In the genomic region with DNA sequence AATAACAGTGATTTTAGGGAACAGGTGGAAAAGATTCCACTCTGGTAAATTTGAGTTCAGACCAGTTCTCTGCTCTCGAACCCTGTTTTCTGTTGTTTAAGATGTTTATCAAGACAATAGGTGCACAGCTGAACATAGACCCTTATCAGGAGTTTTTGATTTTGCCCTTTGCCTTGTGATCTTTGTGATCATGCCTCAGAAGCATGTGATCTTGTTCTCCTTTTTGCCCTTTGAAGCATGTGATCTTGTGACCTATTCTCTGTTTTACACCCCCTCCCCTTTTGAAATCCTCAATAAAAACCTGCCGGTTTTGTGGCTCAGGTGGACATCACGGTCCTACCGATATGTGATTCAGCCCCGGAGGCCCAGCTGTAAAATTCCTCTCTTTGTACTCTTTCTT, we compare ENCODE assay signal across 7 cellular contexts. TPM values are rescaled to one million over a fixed set of nuclear protein-coding genes. Genes with fewer than 3 reads are reported as not detected.
DNase-seq lines count a peak whose midpoint lies in the region; FAIRE-seq and TF ChIP-seq lines count a peak whose summit lies in the region.
"Not testable (repeated sequence)": the region's sequence is repeated elsewhere in the genome, so short reads cannot be mapped to it uniquely, and the experiment has no call there.

No MANE protein-coding gene starts in this region.

- H3K4me3 ChIP-seq in Caco-2 (ENCODE audit: low read depth, low read length); astrocyte (ENCODE audit: insufficient read depth, low read depth, low read length); liver (ENCODE audit: low read depth in 1 of 3, low read length in 3 of 3); mesendoderm (ENCODE audit: low read length): not testable (repeated sequence)
- H3K4me3 ChIP-seq in epithelial cell of proximal tubule (ENCODE audit: low read depth, low read length) (peak overlapping the region; percentile 51), sigmoid colon (peak overlapping the region in 2 of 4 donors; percentile 17 to 37)

- not testable (repeated sequence) for H2AK5ac ChIP-seq in mesendoderm (ENCODE audit: low read length)

- not testable (repeated sequence) for H3K9ac ChIP-seq in astrocyte (ENCODE audit: low read length); mesendoderm (ENCODE audit: low read length)
- H3K9ac ChIP-seq in liver (ENCODE audit: low read depth in 1 of 2, low read length in 2 of 2) = peak overlapping the region in 1 of 2 donors; percentile 77

- H2BK15ac ChIP-seq in mesendoderm (replicated peaks; ENCODE audit: low read depth) = not testable (repeated sequence)

- H3K36me3 Mint-ChIP-seq in Caco-2 (ENCODE audit: insufficient read depth, unreplicated experiment) = peaks cover 11% of the 10 kb centered on the region
- H3K36me3 Mint-ChIP-seq in astrocyte (ENCODE audit: low read depth, unreplicated experiment) = not testable (repeated sequence)

- H2BK120ac ChIP-seq in mesendoderm (ENCODE audit: low read depth, low read length) = peak overlapping the region; percentile 83

- not testable (repeated sequence) for H3K36me3 ChIP-seq in Caco-2 (ENCODE audit: control insufficient read depth, insufficient read depth, low read length); astrocyte (ENCODE audit: insufficient read depth, low read length); liver (ENCODE audit: control insufficient read depth in 4 of 4, insufficient read depth in 3 of 4, low read depth in 1 of 4, low read length in 3 of 4); mesendoderm (ENCODE audit: control insufficient read depth, insufficient read depth, low read length); sigmoid colon

- H4K5ac ChIP-seq in mesendoderm (ENCODE audit: low read length) = not testable (repeated sequence)

- not testable (repeated sequence) for H3K4me2 ChIP-seq in astrocyte (ENCODE audit: low read length); mesendoderm (ENCODE audit: low read length)

- CTCF ChIA-PET in Caco-2 (lab: Charles Lee) = not testable (repeated sequence)

- not testable (repeated sequence) for H4K8ac ChIP-seq in mesendoderm (ENCODE audit: low read depth, low read length)

- peaks cover 23% of the 10 kb centered on the region for H3K4me1 ChIP-seq in Caco-2
- H3K4me1 ChIP-seq in astrocyte (ENCODE audit: insufficient read depth, low read length); mesendoderm (ENCODE audit: control insufficient read depth, low read depth, low read length); sigmoid colon: not testable (repeated sequence)
- peaks cover 0 to 13% (median 3%) of the 10 kb centered on the region in 4 donors for H3K4me1 ChIP-seq in liver (ENCODE audit: control insufficient read depth in 4 of 4, insufficient read depth in 4 of 4, low read length in 3 of 4)

- not testable (repeated sequence) for H3K27ac ChIP-seq in astrocyte (ENCODE audit: low read depth, low read length); mesendoderm (ENCODE audit: low read depth, low read length)
- H3K27ac ChIP-seq in liver (ENCODE audit: low read depth in 1 of 2, low read length in 2 of 2) (peak overlapping the region; percentile 80 to 82), sigmoid colon (peak overlapping the region in 3 of 4 donors; percentile 39 to 71 (median 59))

- not testable (repeated sequence) for H3K18ac ChIP-seq in mesendoderm (ENCODE audit: low read length)

- peak overlapping the region; percentile 45 for H3K27ac Mint-ChIP-seq in Caco-2 (ENCODE audit: unreplicated experiment)
- peak overlapping the region; percentile 60 for H3K27ac Mint-ChIP-seq in astrocyte (ENCODE audit: unreplicated experiment)

- not testable (repeated sequence) for H2AFZ ChIP-seq in astrocyte (ENCODE audit: low read depth, low read length)

- not testable (repeated sequence) for H3K4ac ChIP-seq in mesendoderm (ENCODE audit: low read depth, low read length)

- peaks cover 35% of the 10 kb centered on the region for H3K9me3 Mint-ChIP-seq in Caco-2 (ENCODE audit: unreplicated experiment)
- H3K9me3 Mint-ChIP-seq in astrocyte (ENCODE audit: unreplicated experiment) = not testable (repeated sequence)

- not testable (repeated sequence) for FAIRE-seq in astrocyte (lab: Jason Lieb, UNC)

- not testable (repeated sequence) for H3K79me1 ChIP-seq in mesendoderm (ENCODE audit: low read length)

- H3K79me2 ChIP-seq in astrocyte (ENCODE audit: insufficient read depth, low read length); mesendoderm (ENCODE audit: control insufficient read depth, insufficient read depth, low read length): not testable (repeated sequence)

- peaks cover 10% of the 10 kb centered on the region for H3K9me3 ChIP-seq in Caco-2
- H3K9me3 ChIP-seq in astrocyte (ENCODE audit: insufficient read depth, low read depth, low read length); liver (ENCODE audit: control insufficient read depth in 4 of 4, low read length in 3 of 4); sigmoid colon: not testable (repeated sequence)

- not testable (repeated sequence) for TF ChIP-seq EP300 in sigmoid colon (IDR thresholded peaks at IDR 0.05)

- POLR2A ChIA-PET in Caco-2 (lab: Charles Lee) = not testable (repeated sequence)

- not testable (repeated sequence) for H3K27me3 ChIP-seq in Caco-2 (replicated peaks; ENCODE audit: control insufficient read depth, insufficient read depth, low read length); astrocyte (ENCODE audit: insufficient read depth, low read length); liver (ENCODE audit: control insufficient read depth in 4 of 4, insufficient read depth in 4 of 4, low read length in 3 of 4); mesendoderm (ENCODE audit: insufficient read depth, low read length, poor library complexity); sigmoid colon

- not testable (repeated sequence) for TF ChIP-seq RAD21 in liver (IDR thresholded peaks at IDR 0.05)

- intact Hi-C loops in Caco-2 (cut with micrococcal nuclease; ENCODE audit: unreplicated experiment) (loop anchor here (1.0 to 5.0 kb wide), 5 partner anchors 13 to 216 kb away; no protein-coding TSS in a partner anchor), sigmoid colon (cut with DNase I) (loop anchor here (1.0 to 5.0 kb wide), 2 partner anchors 135 to 215 kb away; no protein-coding TSS in a partner anchor)

- H3K56ac ChIP-seq in mesendoderm (ENCODE audit: low read length) = not testable (repeated sequence)

- TF ChIP-seq CTCF in Caco-2 (IDR thresholded peaks at IDR 0.05; ENCODE audit: insufficient read depth in 1 of 2, low read depth in 1 of 2, low read length in 1 of 2, severe bottlenecking in 1 of 2, unreplicated experiment in 1 of 2); astrocyte (IDR thresholded peaks at IDR 0.05; ENCODE audit: insufficient read depth, low read depth, low read length); epithelial cell of proximal tubule (conservative IDR thresholded peaks at IDR 0.05; ENCODE audit: low read depth, low read length); liver (IDR thresholded peaks at IDR 0.05; ENCODE audit: low read depth, low read length, missing input control); sigmoid colon (IDR thresholded peaks at IDR 0.05): not testable (repeated sequence)

- BruUV-seq in Caco-2 (replicated peaks; lab: Mats Ljungman, UMichigan) = not testable (repeated sequence)

- H3K4me1 Mint-ChIP-seq in Caco-2 (ENCODE audit: low read depth, unreplicated experiment) = peaks cover 12% of the 10 kb centered on the region
- not testable (repeated sequence) for H3K4me1 Mint-ChIP-seq in astrocyte (ENCODE audit: low read depth, unreplicated experiment)

- not testable (repeated sequence) for H3K23ac ChIP-seq in mesendoderm (ENCODE audit: low read length)

- WGBS in liver = 55% methylated on average over 5 of the region's 5 CpGs
- no CpG with 5 or more reads among the region's 5 CpGs for WGBS in mesendoderm (ENCODE audit: extremely low coverage, insufficient coverage, low lambda C conversion rate)
- WGBS in sigmoid colon, 2 donors = 83 to 84% methylated on average over 5 of the region's 5 CpGs

- not testable (repeated sequence) for H3K27me3 Mint-ChIP-seq in Caco-2 (ENCODE audit: insufficient read depth, unreplicated experiment)
- peaks cover 31% of the 10 kb centered on the region for H3K27me3 Mint-ChIP-seq in astrocyte (ENCODE audit: low read depth, unreplicated experiment)

- not testable (repeated sequence) for H2BK5ac ChIP-seq in mesendoderm (ENCODE audit: low read length)

- TF ChIP-seq POLR2A in sigmoid colon (IDR thresholded peaks at IDR 0.05) = not testable (repeated sequence)

- DNase-seq in Caco-2 (peak in 1 of 2 experiments; percentile 32), islet precursor cell (peak; percentile 7)
- not testable (repeated sequence) for DNase-seq in astrocyte (ENCODE audit: low read depth); epithelial cell of proximal tubule (ENCODE audit: low read depth); mesendoderm; sigmoid colon

- H3K4me3 Mint-ChIP-seq in Caco-2 (ENCODE audit: unreplicated experiment) = peak overlapping the region; percentile 67
- not testable (repeated sequence) for H3K4me3 Mint-ChIP-seq in astrocyte (ENCODE audit: unreplicated experiment)

- H4K20me1 ChIP-seq in astrocyte (ENCODE audit: insufficient read depth, low read length) = not testable (repeated sequence)

TF ChIP-seq in liver, 16 proteins besides CTCF, POLR2A, EP300 and RAD21:
- TF ChIP-seq RXRA (IDR thresholded peaks at IDR 0.05) (peak in 1 of 2 donors; percentile 32), HNF4A (conservative IDR thresholded peaks at IDR 0.05) (peak; percentile 60 to 65)

RNA-seq across cellular contexts. Expression of a gene that starts 32.9 kb away (rescaled TPM):
- total RNA-seq in Caco-2 (2022) = 81.7 and 88.4 TPM in 2 replicates
- 16.5 and 17.6 TPM in 2 replicates for total RNA-seq in astrocyte
- total RNA-seq in epithelial cell of proximal tubule = 56.7 and 66.3 TPM in 2 replicates
- total RNA-seq in liver = 10 to 100 TPM; 69.6 to 79.1 TPM
- polyA plus RNA-seq in liver = 100 to 1,000 TPM; 102 to 170 TPM
- 46.4 TPM for polyA plus RNA-seq in mesendoderm (2013, experiment 1 of 2)
- polyA plus RNA-seq in mesendoderm (2013, experiment 2 of 2) = 43.8 TPM
- 10 to 100 TPM; 30.8 to 48.2 (median 42.3) TPM for total RNA-seq in sigmoid colon
- polyA plus RNA-seq in sigmoid colon = 100 to 1,000 TPM in 1 of 3 donors, 10 to 100 TPM in 2; 70.9 to 143 (median 84.8) TPM
